23 cellular contexts compared by ENCODE assay signal in genomic region chr10:100879741-100880360, GRCh38. TPM values are rescaled to one million over a fixed set of nuclear protein-coding genes. Genes with fewer than 3 reads are reported as not detected.
A peak's percentile ranks its signal among the peaks of the same experiment; 100 is the strongest.
DNase-seq lines count a peak whose midpoint lies in the region; ATAC-seq, FAIRE-seq and TF ChIP-seq lines count a peak whose summit lies in the region.
"Had no signal": no experiment of that assay in that cellular context is flagged by ENCODE, and none has a peak within 500 bp of the region (broad histone marks: within the 10 kb centered on the region; RNA-seq: fewer than 3 reads in every experiment).

No MANE protein-coding gene starts in this region.

- no peak overlapping the region for H3K56ac ChIP-seq in IMR-90 (ENCODE audit: extremely low read depth, insufficient read depth, low read length)
- no peak overlapping the region for H3K56ac ChIP-seq in H1 (replicated peaks; ENCODE audit: insufficient read length, low read depth, low read length)

- no peaks in the 10 kb centered on the region for H3K23me2 ChIP-seq in H1 (ENCODE audit: low read depth, low read length)

- no peak overlapping the region for H4K91ac ChIP-seq in IMR-90 (ENCODE audit: insufficient read depth, low read depth, low read length)
- no peak overlapping the region for H4K91ac ChIP-seq in H1 (replicated peaks; ENCODE audit: insufficient read length, low read length)

- CTCF ChIA-PET in IMR-90 (lab: Yijun Ruan, JAX) (no interaction called here), H1 (lab: Charles Lee; ENCODE audit: partially characterized antibody) (interaction anchor here (0.9 to 10.6 kb wide), 25 partner anchors 8 to 359 kb away, joined by 3 to 110 read pairs (median 5); partner anchors contain the start of gene HIF1AN)

- dilution Hi-C loops in IMR-90 (cut with HindIII; ENCODE audit: low sequenced_read_pairs, unreplicated experiment) = no loop called here

- H2BK20ac ChIP-seq in IMR-90 (ENCODE audit: low read depth, low read length) = no peak overlapping the region
- no peak overlapping the region for H2BK20ac ChIP-seq in H1 (ENCODE audit: low read length)

- no peaks in the 10 kb centered on the region for H3K9me3 ChIP-seq in IMR-90 (ENCODE audit: control insufficient read depth, insufficient read depth, low read length)
- no peaks in the 10 kb centered on the region for H3K9me3 ChIP-seq in H1 (ENCODE audit: insufficient read depth in 2 of 2, low read depth in 1 of 2, low read length in 1 of 2)
- H3K9me3 ChIP-seq: upper lobe of left lung had no signal

- H2BK12ac ChIP-seq in H1 (ENCODE audit: low read depth, low read length) = no peak overlapping the region

- H3K27me3 Mint-ChIP-seq in nephron progenitor cell (ENCODE audit: low read depth, poor library complexity) = peaks cover 6% of the 10 kb centered on the region

- H4K5ac ChIP-seq in IMR-90 (ENCODE audit: low read depth, low read length) (no peak overlapping the region), H1 (ENCODE audit: insufficient read length, low read depth, low read length) (no peak overlapping the region)

- H3K27me3 ChIP-seq in IMR-90 (ENCODE audit: control insufficient read depth, insufficient read depth, low read length) = no peaks in the 10 kb centered on the region
- peaks cover 0 to 12% (median 5%) of the 10 kb centered on the region in 4 experiments; a peak in 4 of 7 replicates for H3K27me3 ChIP-seq in H1 (replicated peaks in 1 of 4; ENCODE audit: control insufficient read depth in 3 of 4, extremely low read depth in 1 of 4, insufficient read depth in 3 of 4, low read length in 3 of 4)
- H3K27me3 ChIP-seq in dorsolateral prefrontal cortex = peaks cover 0 to 3% (median 0%) of the 10 kb centered on the region in 45 donors
- H3K27me3 ChIP-seq: upper lobe of left lung had no signal

- in situ Hi-C loops in IMR-90 (cut with MboI; ENCODE audit: low sequenced_read_pairs) = loop anchor here (5.0 to 25.0 kb wide), 3 partner anchors 208 to 543 kb away; partner anchors contain the start of genes PKD2L1 and SCD

- H3K23ac ChIP-seq in IMR-90 (ENCODE audit: low read depth, low read length) (no peak overlapping the region), H1 (ENCODE audit: insufficient read length) (no peak overlapping the region)

- H3K79me1 ChIP-seq in IMR-90 (ENCODE audit: low read depth in 1 of 2, low read length in 2 of 2) (no peaks in the 10 kb centered on the region), H1 (ENCODE audit: low read depth, low read length) (no peaks in the 10 kb centered on the region)

- H2AFZ ChIP-seq in IMR-90 (replicated peaks; ENCODE audit: low read length, poor library complexity) (no peak overlapping the region), H1 (ENCODE audit: low read length) (no peak overlapping the region)
- H2AFZ ChIP-seq: parathyroid adenoma had no signal

- no peaks in the 10 kb centered on the region for H3K36me3 Mint-ChIP-seq in nephron progenitor cell (ENCODE audit: low read depth)
- H3K36me3 Mint-ChIP-seq: CD14-positive monocyte had no signal

- no peak overlapping the region for H2AK9ac ChIP-seq in IMR-90 (replicated peaks; ENCODE audit: low read depth, low read length, poor library complexity)

- no peak for TF ChIP-seq EP300 in H1 (IDR thresholded peaks at IDR 0.05; ENCODE audit: borderline replicate concordance in 1 of 2, low read depth in 2 of 2, low read length in 2 of 2)

- FAIRE-seq in H1 (lab: Jason Lieb, UNC) = no peak
- FAIRE-seq: endometrium, H54 had no signal

- H2BK120ac ChIP-seq in IMR-90 (ENCODE audit: low read depth, low read length) (no peak overlapping the region), H1 (replicated peaks; ENCODE audit: low read depth, low read length) (no peak overlapping the region)

- H3K4me2 ChIP-seq in IMR-90 (ENCODE audit: low read depth, low read length) = no peak overlapping the region
- no peak overlapping the region for H3K4me2 ChIP-seq in H1 (ENCODE audit: insufficient read depth in 1 of 2, low read depth in 2 of 2, low read length in 2 of 2)

- intact Hi-C loops in IMR-90 (cut with micrococcal nuclease) = loop anchor here (5.0 to 10.0 kb wide), 2 partner anchors 135 to 363 kb away; partner anchors contain the start of genes PAX2 and SEC31B
- intact Hi-C loops in dorsolateral prefrontal cortex (cut with DNase I) = loop anchor here (2.0 to 10.0 kb wide), 2 partner anchors 317 to 445 kb away; no protein-coding TSS in a partner anchor

- H3K4me1 ChIP-seq in IMR-90 (ENCODE audit: control insufficient read depth, insufficient read depth, low read length) = peaks cover 23% of the 10 kb centered on the region
- H3K4me1 ChIP-seq in H1 (replicated peaks in 1 of 4; ENCODE audit: control insufficient read depth in 3 of 4, insufficient read depth in 4 of 4, low read length in 3 of 4) = peaks cover 0 to 3% (median 2%) of the 10 kb centered on the region in 4 experiments; a peak in 3 of 7 replicates

- H3K27ac Mint-ChIP-seq in nephron progenitor cell = no peak overlapping the region
- H3K27ac Mint-ChIP-seq: activated CD4-positive, alpha-beta T cell treated with anti-CD3 and anti-CD28 coated beads, Interleukin-2, amount 10 ng/mL, durations not matched to agents 24 days and 14 days; activated naive CD4-positive, alpha-beta T cell treated with anti-CD3 and anti-CD28 coated beads for 36 hours; CD14-positive monocyte; stimulated activated naive CD8-positive, alpha-beta T cell treated with anti-CD3 and anti-CD28 coated beads, Interleukin-15, amount 100 ng/mL, for 72 hours had no signal

- H2BK15ac ChIP-seq in IMR-90 (ENCODE audit: low read depth, low read length) = no peak overlapping the region
- H2BK15ac ChIP-seq in H1 (ENCODE audit: low read length) = no peak overlapping the region

- H3K14ac ChIP-seq in IMR-90 (replicated peaks; ENCODE audit: low read depth, low read length) (no peak overlapping the region), H1 (ENCODE audit: insufficient read length) (no peak overlapping the region)

- H3K4ac ChIP-seq in IMR-90 (ENCODE audit: low read depth, low read length) = no peak overlapping the region
- no peak overlapping the region for H3K4ac ChIP-seq in H1 (replicated peaks; ENCODE audit: insufficient read length, low read depth, low read length)

- H3K27ac ChIP-seq in IMR-90 (ENCODE audit: insufficient read depth, low read length) (no peak overlapping the region), H1 (ENCODE audit: low read depth, low read length) (no peak overlapping the region), dorsolateral prefrontal cortex (no peak overlapping the region)
- H3K27ac ChIP-seq: parathyroid adenoma, SK-N-MC, upper lobe of left lung had no signal

- H3K18ac ChIP-seq in IMR-90 (ENCODE audit: low read depth, low read length) = no peak overlapping the region
- H3K18ac ChIP-seq in H1 (ENCODE audit: extremely low read depth, low read length) = no peak overlapping the region

- H3K9ac ChIP-seq in IMR-90 (ENCODE audit: low read depth, low read length) (no peak overlapping the region), H1 (replicated peaks in 1 of 4; ENCODE audit: extremely low read depth in 1 of 4, low read depth in 3 of 4, low read length in 3 of 4) (no peak overlapping the region)
- H3K9ac ChIP-seq: parathyroid adenoma had no signal

- TF ChIP-seq POLR2A in IMR-90 (IDR thresholded peaks at IDR 0.05; ENCODE audit: low read depth, low read length) (no peak), H1 (IDR thresholded peaks at IDR 0.05; ENCODE audit: control extremely low read depth in 1 of 2, low read depth in 2 of 2, low read length in 2 of 2) (no peak)

- peaks cover 96% of the 10 kb centered on the region for H3K4me1 Mint-ChIP-seq in nephron progenitor cell
- H3K4me1 Mint-ChIP-seq: activated CD4-positive, alpha-beta T cell treated with anti-CD3 and anti-CD28 coated beads, Interleukin-2, amount 10 ng/mL, durations not matched to agents 24 days and 14 days had no signal

- ATAC-seq in IMR-90 (ENCODE audit: low read depth) (no peak), GM19023 (IDR thresholded peaks at IDR 0.05; ENCODE audit: unreplicated experiment) (no peak)
- ATAC-seq: left colon; sciatic nerve; stimulated activated naive CD8-positive, alpha-beta T cell treated with anti-CD3 and anti-CD28 coated beads, Interleukin-15, amount 100 ng/mL, for 72 hours had no signal

- H2AK5ac ChIP-seq in IMR-90 (ENCODE audit: low read depth, low read length) = no peak overlapping the region
- no peak overlapping the region for H2AK5ac ChIP-seq in H1 (ENCODE audit: low read depth, low read length)

- no TSS peak for BruUV-seq in IMR-90 (replicated peaks; lab: Mats Ljungman, UMichigan)

- H4K8ac ChIP-seq in IMR-90 (ENCODE audit: low read depth in 2 of 2, low read length in 2 of 2) = no peak overlapping the region
- no peak overlapping the region for H4K8ac ChIP-seq in H1 (ENCODE audit: extremely low read depth, insufficient read depth, low read length)

- TF ChIP-seq RAD21 in IMR-90 (IDR thresholded peaks at IDR 0.05; ENCODE audit: low read length) (no peak), H1 (IDR thresholded peaks at IDR 0.05 in 1 of 2, conservative IDR thresholded peaks at IDR 0.05 in 1 of 2; ENCODE audit: low read depth in 2 of 2, low read length in 2 of 2) (peak; percentile 24 to 39; a peak in 3 of 4 replicates)

- no peaks in the 10 kb centered on the region for H3K79me2 ChIP-seq in H1 (ENCODE audit: control insufficient read depth in 1 of 2, insufficient read depth in 2 of 2, low read length in 2 of 2)
- H3K79me2 ChIP-seq: parathyroid adenoma had no signal

- TF ChIP-seq CTCF in IMR-90 (conservative IDR thresholded peaks at IDR 0.05; ENCODE audit: low read depth, low read length) (0 out of 2 replicates have a peak, but pooled peaks have one; percentile 3), H1 (IDR thresholded peaks at IDR 0.05; ENCODE audit: control extremely low read depth in 1 of 3, insufficient read depth in 1 of 3, low read depth in 1 of 3, low read length in 3 of 3) (peak in 2 of 3 experiments; percentile 31 to 33; a peak in 2 of 4 replicates), nephron progenitor cell (IDR thresholded peaks at IDR 0.05) (no peak), dorsolateral prefrontal cortex (IDR thresholded peaks at IDR 0.05 in 54 of 56, conservative IDR thresholded peaks at IDR 0.05 in 2 of 56; ENCODE audit: low read depth in 1 of 56, partially characterized antibody in 56 of 56) (no peak)

- DNase-seq in SHP77 (lab: John Stamatoyannopoulos, UW) (peak; percentile 5 to 43), SHP77 treated with DMSO at 0.1 percent for 48 hours (lab: John Stamatoyannopoulos, UW) (no peak), IMR-90 (no peak), H1 (ENCODE audit: low read depth in 1 of 2, low spot score in 2 of 2) (no peak), nephron progenitor cell (peak; percentile 67), activated gamma-delta T cell treated with Interleukin-2 at 50 U/mL for 16 hours (no peak), dorsolateral prefrontal cortex (no peak)
- DNase-seq: activated CD4-positive, alpha-beta T cell treated with anti-CD3 and anti-CD28 coated beads, Interleukin-2, amount 10 ng/mL, durations not matched to agents 24 days and 14 days; activated CD8-positive, alpha-beta memory T cell treated with anti-CD3 and anti-CD28 coated beads, Interleukin-2, amount 50 U/mL, for 4 hours; activated naive CD4-positive, alpha-beta T cell treated with anti-CD3 and anti-CD28 coated beads for 36 hours; DMS79 treated with DMSO at 0.1 percent for 48 hours; left colon; NCI-H187; NCI-H446 treated with DMSO at 0.1 percent for 48 hours; stimulated activated naive CD8-positive, alpha-beta T cell treated with anti-CD3 and anti-CD28 coated beads, Interleukin-15, amount 100 ng/mL, for 72 hours; upper lobe of left lung had no signal

- no peaks in the 10 kb centered on the region for H3K9me3 Mint-ChIP-seq in nephron progenitor cell
- H3K9me3 Mint-ChIP-seq: activated CD4-positive, alpha-beta T cell treated with anti-CD3 and anti-CD28 coated beads, Interleukin-2, amount 10 ng/mL, durations not matched to agents 24 days and 14 days; activated naive CD4-positive, alpha-beta T cell treated with anti-CD3 and anti-CD28 coated beads for 36 hours; CD14-positive monocyte; stimulated activated naive CD8-positive, alpha-beta T cell treated with anti-CD3 and anti-CD28 coated beads, Interleukin-15, amount 100 ng/mL, for 72 hours had no signal

- H2BK5ac ChIP-seq in IMR-90 (ENCODE audit: low read depth, low read length, poor library complexity, severe bottlenecking) = no peak overlapping the region
- H2BK5ac ChIP-seq in H1 (ENCODE audit: low read depth, low read length) = no peak overlapping the region

- POLR2A ChIA-PET in IMR-90 (lab: Charles Lee; ENCODE audit: unreplicated experiment) = interaction anchor here (0.7 kb wide), 1 partner anchor 138 kb away, joined by 13 read pairs; no protein-coding TSS in a partner anchor
- POLR2A ChIA-PET in H1 (lab: Charles Lee; ENCODE audit: partially characterized antibody) = interaction anchor here (0.5 to 1.9 kb wide), 5 partner anchors 9 to 319 kb away, joined by 3 to 8 read pairs (median 4); no protein-coding TSS in a partner anchor

- no peak overlapping the region for H3K4me3 ChIP-seq in IMR-90 (ENCODE audit: insufficient read depth, low read depth, low read length)
- no peak overlapping the region for H3K4me3 ChIP-seq in H1 (ENCODE audit: extremely low read depth in 1 of 4, insufficient read depth in 2 of 4, low read depth in 3 of 4, low read length in 4 of 4)
- H3K4me3 ChIP-seq in dorsolateral prefrontal cortex = no peak overlapping the region
- H3K4me3 ChIP-seq: SK-N-MC, upper lobe of left lung had no signal

- no peaks in the 10 kb centered on the region for H4K20me1 ChIP-seq in IMR-90 (ENCODE audit: insufficient read depth, low read length)
- peaks cover 0 to 2% of the 10 kb centered on the region in 2 experiments for H4K20me1 ChIP-seq in H1 (replicated peaks in 1 of 2; ENCODE audit: control insufficient read depth in 1 of 2, insufficient read depth in 2 of 2, low read length in 2 of 2)

- WGBS in IMR-90 (ENCODE audit: extremely low coverage in 2 of 2, insufficient read length in 1 of 2), 2 experiments = 100% methylated on average over 2 of the region's 9 CpGs; no CpG with 5 or more reads in 1 of the 2 experiments
- WGBS in H1 (ENCODE audit: extremely low coverage in 1 of 2, insufficient coverage in 1 of 2, insufficient read length in 1 of 2, insufficient replicate concordance in 2 of 2, low coverage in 1 of 2, low lambda C conversion rate in 2 of 2, missing lambda C conversion rate in 1 of 2), 2 experiments = 81% methylated on average over 9 of the region's 9 CpGs; no CpG with 5 or more reads in 1 of the 2 experiments

- H3K4me3 Mint-ChIP-seq in nephron progenitor cell = no peak overlapping the region
- H3K4me3 Mint-ChIP-seq: activated CD4-positive, alpha-beta T cell treated with anti-CD3 and anti-CD28 coated beads, Interleukin-2, amount 10 ng/mL, durations not matched to agents 24 days and 14 days; activated naive CD4-positive, alpha-beta T cell treated with anti-CD3 and anti-CD28 coated beads for 36 hours; CD14-positive monocyte; stimulated activated naive CD8-positive, alpha-beta T cell treated with anti-CD3 and anti-CD28 coated beads, Interleukin-15, amount 100 ng/mL, for 72 hours had no signal

- H3K36me3 ChIP-seq in IMR-90 (ENCODE audit: control insufficient read depth, insufficient read depth, low read length) (no peaks in the 10 kb centered on the region), H1 (ENCODE audit: control insufficient read depth in 2 of 4, insufficient read depth in 4 of 4, low read length in 3 of 4) (no peaks in the 10 kb centered on the region)
- H3K36me3 ChIP-seq: upper lobe of left lung had no signal

- peaks cover 4% of the 10 kb centered on the region; the same call in 1 of the 2 replicates for H3K9me1 ChIP-seq in IMR-90 (ENCODE audit: insufficient read depth, low read length)

RNA-seq across cellular contexts. Expression of gene SLF2, which starts 32.9 kb away (rescaled TPM):
- total RNA-seq in IMR-90 (2012; rRNA removed) = 21.7 and 28.1 TPM in 2 replicates
- 5.7 and 8.5 TPM in 2 replicates for polyA plus RNA-seq in IMR-90 (2012; rRNA removed)
- 1.8 and 1.9 TPM in 2 replicates for polyA plus RNA-seq in IMR-90 (2012; cell fraction: cytosol; rRNA removed)
- polyA plus RNA-seq in IMR-90 (2012; cell fraction: nucleus; rRNA removed; ENCODE audit: low replicate concordance) = 7.5 and 25.7 TPM in 2 replicates
- total RNA-seq in H1 (2021; fragmentation: NEBNext Ultra II Directional; extraction: Animal tissue kit (Norgen Biotek cat#: 25700)) = 20.1 and 20.9 TPM in 2 replicates
- polyA plus RNA-seq in H1 (2011; rRNA removed) = 4.0 and 5.5 TPM in 2 replicates
- polyA plus RNA-seq in H1 (2011; cell fraction: cytosol; rRNA removed) = 6.3 TPM
- polyA plus RNA-seq in H1 (2011; cell fraction: nucleus; rRNA removed) = 6.2 TPM
- polyA plus RNA-seq in H1 (2012, experiment 1 of 2) = 6.6 to 10.9 TPM (median 8.4 TPM) in 4 replicates
- polyA plus RNA-seq in H1 (2012, experiment 2 of 2) = 1.0 TPM
- 10.3 TPM for polyA plus RNA-seq in H1 (2013, experiment 1 of 2)
- polyA plus RNA-seq in H1 (2013, experiment 2 of 2) = 10.3 TPM
- 10.0 and 10.7 TPM in 2 replicates for polyA minus RNA-seq in H1 (2011; rRNA and poly(A)+ RNA removed)
- polyA minus RNA-seq in H1 (2011; cell fraction: cytosol; rRNA and poly(A)+ RNA removed) = 13.1 TPM
- 38.1 TPM for polyA minus RNA-seq in H1 (2011; cell fraction: nucleus; rRNA and poly(A)+ RNA removed)
- total RNA-seq in dorsolateral prefrontal cortex = 10 to 100 TPM; 32.8 to 92.3 (median 49.6) TPM

Comparison
In these comparisons a context has a peak if more than half of its experiments do, and no peak if none do; other contexts are left out.
1. DNase-seq: peak in SHP77 (2 of 2) and nephron progenitor cell (single experiment); none in SHP77 treated with DMSO at 0.1 percent for 48 hours (single experiment), IMR-90 (single experiment), H1 (0 of 2), activated gamma-delta T cell treated with Interleukin-2 at 50 U/mL for 16 hours (single experiment) and dorsolateral prefrontal cortex (0 of 10).
2. CTCF ChIP-seq: peak in IMR-90 (single experiment) and H1 (2 of 3); none in nephron progenitor cell (single experiment) and dorsolateral prefrontal cortex (0 of 56).